In genomic region chr7:17989546-17989945, GRCh38 we compare ENCODE assay signal across 17 cellular contexts. TPM values are rescaled to one million over a fixed set of nuclear protein-coding genes. Genes with fewer than 3 reads are reported as not detected.
DNase-seq lines count a peak whose midpoint lies in the region; ATAC-seq, FAIRE-seq and TF ChIP-seq lines count a peak whose summit lies in the region.
"Had no signal": no experiment of that assay in that cellular context is flagged by ENCODE, and none has a peak within 500 bp of the region (broad histone marks: within the 10 kb centered on the region; RNA-seq: fewer than 3 reads in every experiment).

No MANE protein-coding gene starts in this region.

- H3K36me3 Mint-ChIP-seq in GM23338 (ENCODE audit: low read depth): no peaks in the 10 kb centered on the region
- no peaks in the 10 kb centered on the region for H3K36me3 Mint-ChIP-seq in activated T-helper 2 cell treated with anti-CD3 and anti-CD28 coated beads, Interferon-gamma antibody, Interleukin-2, Interleukin-4, amounts not matched to agents 10 μg/mL and 5 μg/mL and 100 μg/mL, durations not matched to agents 14 hours and 24 hours and 36 hours (ENCODE audit: low read depth)
- H3K36me3 Mint-ChIP-seq: WTC11 had no signal

- CTCF ChIA-PET in PC-3 (lab: Charles Lee) (no interaction called here), endothelial cell of umbilical vein (lab: Charles Lee) (interaction anchor here (0.9 to 1.0 kb wide), 3 partner anchors 8 to 30 kb away, joined by 3 to 5 read pairs (median 3); no protein-coding TSS in a partner anchor)

- H3K9me3 Mint-ChIP-seq in GM23338: no peaks in the 10 kb centered on the region
- no peaks in the 10 kb centered on the region for H3K9me3 Mint-ChIP-seq in activated T-helper 2 cell treated with anti-CD3 and anti-CD28 coated beads, Interferon-gamma antibody, Interleukin-2, Interleukin-4, amounts not matched to agents 10 μg/mL and 5 μg/mL and 100 μg/mL, durations not matched to agents 14 hours and 24 hours and 36 hours
- H3K9me3 Mint-ChIP-seq: activated CD8-positive, alpha-beta T cell treated with anti-CD3 and anti-CD28 coated beads for 36 hours; central memory CD8-positive, alpha-beta T cell; WTC11 had no signal

- H3K27me3 Mint-ChIP-seq in GM23338 (ENCODE audit: insufficient read depth, low read depth, poor library complexity): peaks cover 5% of the 10 kb centered on the region
- H3K27me3 Mint-ChIP-seq in activated T-helper 2 cell treated with anti-CD3 and anti-CD28 coated beads, Interferon-gamma antibody, Interleukin-2, Interleukin-4, amounts not matched to agents 10 μg/mL and 5 μg/mL and 100 μg/mL, durations not matched to agents 14 hours and 24 hours and 36 hours (ENCODE audit: low read depth): peaks cover 3% of the 10 kb centered on the region
- H3K27me3 Mint-ChIP-seq: activated CD8-positive, alpha-beta T cell treated with anti-CD3 and anti-CD28 coated beads for 36 hours; central memory CD8-positive, alpha-beta T cell had no signal

- no peak overlapping the region for H3K27ac Mint-ChIP-seq in GM23338
- no peak overlapping the region for H3K27ac Mint-ChIP-seq in activated T-helper 2 cell treated with anti-CD3 and anti-CD28 coated beads, Interferon-gamma antibody, Interleukin-2, Interleukin-4, amounts not matched to agents 10 μg/mL and 5 μg/mL and 100 μg/mL, durations not matched to agents 14 hours and 24 hours and 36 hours
- H3K27ac Mint-ChIP-seq: activated CD8-positive, alpha-beta T cell treated with anti-CD3 and anti-CD28 coated beads for 36 hours; WTC11 had no signal

- intact Hi-C loops in PC-3 (cut with micrococcal nuclease): no loop called here
- intact Hi-C loops in endothelial cell of umbilical vein (cut with micrococcal nuclease): no loop called here
- intact Hi-C loops in activated T-helper 2 cell treated with anti-CD3 and anti-CD28 coated beads, Interferon-gamma antibody, Interleukin-2, Interleukin-4, amounts not matched to agents 10 μg/mL and 5 μg/mL and 100 μg/mL, durations not matched to agents 14 hours and 24 hours and 36 hours (cut with micrococcal nuclease): no loop called here

- POLR2A ChIA-PET in PC-3 (lab: Charles Lee; ENCODE audit: unreplicated experiment) (no interaction called here), endothelial cell of umbilical vein (lab: Charles Lee) (interaction anchor here (0.6 kb wide), 1 partner anchor 104 kb away, joined by 5 read pairs; no protein-coding TSS in a partner anchor)

- FAIRE-seq in endothelial cell of umbilical vein (lab: Jason Lieb, UNC) (peak; percentile 74), RCC 7860 (lab: Jason Lieb, UNC) (no peak)
- FAIRE-seq: frontal cortex had no signal

- H4K20me1 ChIP-seq in GM23338 (replicated peaks; ENCODE audit: insufficient read depth) (no peaks in the 10 kb centered on the region), PC-3 (ENCODE audit: low read length) (no peaks in the 10 kb centered on the region), endothelial cell of umbilical vein (replicated peaks; ENCODE audit: control insufficient read depth, extremely low read depth, insufficient read depth, low read length) (no peaks in the 10 kb centered on the region)

- H3K9me3 ChIP-seq in PC-3 (ENCODE audit: low read length) (no peaks in the 10 kb centered on the region), endothelial cell of umbilical vein (replicated peaks; ENCODE audit: control insufficient read depth, insufficient read depth, low read length) (no peaks in the 10 kb centered on the region)
- H3K9me3 ChIP-seq: testis had no signal

- H3K4me3 Mint-ChIP-seq in GM23338: no peak overlapping the region
- H3K4me3 Mint-ChIP-seq in activated T-helper 2 cell treated with anti-CD3 and anti-CD28 coated beads, Interferon-gamma antibody, Interleukin-2, Interleukin-4, amounts not matched to agents 10 μg/mL and 5 μg/mL and 100 μg/mL, durations not matched to agents 14 hours and 24 hours and 36 hours (ENCODE audit: low read depth): no peak overlapping the region
- H3K4me3 Mint-ChIP-seq: activated CD8-positive, alpha-beta T cell treated with anti-CD3 and anti-CD28 coated beads for 36 hours; central memory CD8-positive, alpha-beta T cell; WTC11 had no signal

- ATAC-seq in GM23338 (no peak), PC-3 (no peak)
- ATAC-seq: activated CD8-positive, alpha-beta T cell treated with anti-CD3 and anti-CD28 coated beads for 36 hours; WTC11 had no signal

- H3K9ac ChIP-seq in PC-3 (ENCODE audit: low read length) (no peak overlapping the region), endothelial cell of umbilical vein (replicated peaks; ENCODE audit: extremely low read depth, insufficient read depth, low read length) (no peak overlapping the region)

- dilution Hi-C loops in endothelial cell of umbilical vein (cut with MboI; ENCODE audit: extremely low pct_ligation_motif_present, low sequenced_read_pairs): no loop called here

- H3K4me3 ChIP-seq in GM23338 (no peak overlapping the region), PC-3 (ENCODE audit: low read length) (no peak overlapping the region), endothelial cell of umbilical vein (replicated peaks in 1 of 3; ENCODE audit: insufficient read depth in 1 of 3, low read depth in 1 of 3, low read length in 3 of 3) (no peak overlapping the region)
- H3K4me3 ChIP-seq: testis had no signal

- H3K27ac ChIP-seq in GM23338 (ENCODE audit: low read depth): no peak overlapping the region
- H3K27ac ChIP-seq in PC-3 (ENCODE audit: low read length): no peak overlapping the region
- H3K27ac ChIP-seq in endothelial cell of umbilical vein (ENCODE audit: insufficient read depth, low read depth, low read length): no peak overlapping the region
- H3K27ac ChIP-seq: testis had no signal

- H3K79me2 ChIP-seq in GM23338 (replicated peaks; ENCODE audit: insufficient read depth) (no peaks in the 10 kb centered on the region), PC-3 (ENCODE audit: low read length) (no peaks in the 10 kb centered on the region), endothelial cell of umbilical vein (ENCODE audit: control insufficient read depth, insufficient read depth, low read length) (no peaks in the 10 kb centered on the region)

- H3F3A ChIP-seq in GM23338 (replicated peaks; ENCODE audit: low read depth): no peaks in the 10 kb centered on the region
- H3F3A ChIP-seq in PC-3 (ENCODE audit: low read length, unreplicated experiment): no peaks in the 10 kb centered on the region

- H3K36me3 ChIP-seq in GM23338 (ENCODE audit: insufficient read depth): no peaks in the 10 kb centered on the region
- H3K36me3 ChIP-seq in PC-3 (ENCODE audit: low read depth, low read length): no peaks in the 10 kb centered on the region
- no peaks in the 10 kb centered on the region for H3K36me3 ChIP-seq in endothelial cell of umbilical vein (ENCODE audit: control insufficient read depth in 2 of 2, extremely low read depth in 1 of 2, insufficient read depth in 2 of 2, low read length in 2 of 2)

- H3K4me1 Mint-ChIP-seq in GM23338: peaks cover 10% of the 10 kb centered on the region; the same call in 2 of the 3 replicates
- H3K4me1 Mint-ChIP-seq in activated T-helper 2 cell treated with anti-CD3 and anti-CD28 coated beads, Interferon-gamma antibody, Interleukin-2, Interleukin-4, amounts not matched to agents 10 μg/mL and 5 μg/mL and 100 μg/mL, durations not matched to agents 14 hours and 24 hours and 36 hours (ENCODE audit: low read depth): no peaks in the 10 kb centered on the region

- H2AFZ ChIP-seq in GM23338: 0 out of 2 replicates have a peak overlapping the region, but pooled peaks have one; percentile 8
- no peak overlapping the region for H2AFZ ChIP-seq in PC-3 (ENCODE audit: low read length)
- peak overlapping the region; percentile 0 for H2AFZ ChIP-seq in endothelial cell of umbilical vein (ENCODE audit: low read depth, low read length)

- H3K4me1 ChIP-seq in GM23338 (ENCODE audit: insufficient read depth): no peaks in the 10 kb centered on the region; the same call in 1 of the 2 replicates
- peaks cover 13% of the 10 kb centered on the region for H3K4me1 ChIP-seq in PC-3 (ENCODE audit: insufficient read depth, low read length)
- no peaks in the 10 kb centered on the region for H3K4me1 ChIP-seq in endothelial cell of umbilical vein (ENCODE audit: control insufficient read depth, extremely low read depth, insufficient read depth, low read length)
- H3K4me1 ChIP-seq: testis had no signal

- TF ChIP-seq CTCF in GM23338 (conservative IDR thresholded peaks at IDR 0.05; ENCODE audit: low read depth in 2 of 2) (no peak), PC-3 (conservative IDR thresholded peaks at IDR 0.05; ENCODE audit: low read depth, low read length) (no peak), endothelial cell of umbilical vein (IDR thresholded peaks at IDR 0.05; ENCODE audit: extremely low read depth in 1 of 2, insufficient read depth in 1 of 2, low read depth in 1 of 2, low read length in 2 of 2) (no peak)

- H3K9me2 ChIP-seq in GM23338 (ENCODE audit: insufficient read depth): no peaks in the 10 kb centered on the region
- H3K9me2 ChIP-seq in PC-3 (replicated peaks; ENCODE audit: low read length): no peaks in the 10 kb centered on the region

- no peaks in the 10 kb centered on the region for H3K9me1 ChIP-seq in endothelial cell of umbilical vein (replicated peaks; ENCODE audit: control insufficient read depth, extremely low read depth, insufficient read depth, low read length)

- no peak for TF ChIP-seq POLR2A in endothelial cell of umbilical vein (IDR thresholded peaks at IDR 0.05; ENCODE audit: low read depth, low read length)

- no peaks in the 10 kb centered on the region for H3K27me3 ChIP-seq in GM23338 (ENCODE audit: insufficient read depth)
- no peaks in the 10 kb centered on the region for H3K27me3 ChIP-seq in PC-3 (ENCODE audit: low read length)
- H3K27me3 ChIP-seq in endothelial cell of umbilical vein (ENCODE audit: control insufficient read depth in 2 of 2, insufficient read depth in 2 of 2, low read length in 2 of 2): no peaks in the 10 kb centered on the region
- H3K27me3 ChIP-seq: testis had no signal

- H3K4me2 ChIP-seq in GM23338: no peak overlapping the region
- no peak overlapping the region for H3K4me2 ChIP-seq in PC-3 (ENCODE audit: low read length)
- no peak overlapping the region for H3K4me2 ChIP-seq in endothelial cell of umbilical vein (ENCODE audit: insufficient read depth, low read length)

- DNase-seq in GM23338 (ENCODE audit: low spot score) (no peak), PC-3 (peak; percentile 23), endothelial cell of umbilical vein (ENCODE audit: low read depth, low spot score) (peak; percentile 51), renal cortical epithelial cell (ENCODE audit: low read depth) (peak; percentile 43), NCI-H69 (lab: John Stamatoyannopoulos, UW) (no peak), RCC 7860 (ENCODE audit: low spot score) (no peak), pons (ENCODE audit: low spot score) (no peak)
- no peak for DNase-seq in activated T-helper 2 cell treated with anti-CD3 and anti-CD28 coated beads, Interferon-gamma antibody, Interleukin-2, Interleukin-4, amounts not matched to agents 10 μg/mL and 5 μg/mL and 100 μg/mL, durations not matched to agents 14 hours and 24 hours and 36 hours (ENCODE audit: low spot score)
- DNase-seq: activated CD8-positive, alpha-beta T cell treated with anti-CD3 and anti-CD28 coated beads for 36 hours; NCI-H345; testis had no signal

- BruUV-seq in PC-3 (replicated peaks; lab: Mats Ljungman, UMichigan): no TSS peak
- no TSS peak for BruUV-seq in endothelial cell of umbilical vein (replicated peaks; lab: Mats Ljungman, UMichigan)

RNA-seq across cellular contexts. Expression of gene PRPS1L1, which starts 38.1 kb away (rescaled TPM):
- not detected in 2 replicates for total RNA-seq in GM23338 (2014; rRNA removed; shearing (Covaris generic))
- not detected in 2 replicates for polyA plus RNA-seq in GM23338 (2016; fragmentation: Nextera tagmentation; extraction: Ambion mirVana)
- not detected in 2 replicates for total RNA-seq in PC-3 (2014; rRNA removed)
- total RNA-seq in endothelial cell of umbilical vein: not detected in 2 replicates
- polyA plus RNA-seq in endothelial cell of umbilical vein: not detected in 2 replicates
- not detected in 2 replicates for polyA plus RNA-seq in endothelial cell of umbilical vein (2011; cell fraction: cytosol; rRNA removed)
- not detected in 2 replicates for polyA plus RNA-seq in endothelial cell of umbilical vein (2011; cell fraction: nucleus; rRNA removed)
- not detected in 2 replicates for polyA plus RNA-seq in endothelial cell of umbilical vein (2012)
- not detected in 2 replicates for polyA minus RNA-seq in endothelial cell of umbilical vein
- polyA minus RNA-seq in endothelial cell of umbilical vein (2011; cell fraction: cytosol; rRNA and poly(A)+ RNA removed): not detected
- polyA minus RNA-seq in endothelial cell of umbilical vein (2011; cell fraction: nucleus; rRNA and poly(A)+ RNA removed): not detected in 2 replicates
- not detected in 2 replicates for total RNA-seq in renal cortical epithelial cell
- total RNA-seq in activated T-helper 2 cell treated with anti-CD3 and anti-CD28 coated beads, Interferon-gamma antibody, Interleukin-2, Interleukin-4, amounts not matched to agents 10 μg/mL and 5 μg/mL and 100 μg/mL, durations not matched to agents 14 hours and 24 hours and 36 hours: not detected in 2 replicates
- total RNA-seq: activated CD8-positive, alpha-beta T cell treated with anti-CD3 and anti-CD28 coated beads for 36 hours; frontal cortex; posterior vena cava; T-helper 1 cell treated with Interleukin-12 subunit alpha and Interleukin-12 subunit beta and Interleukin-4 antibody, amounts not matched to agents 30 ng/mL and 1 ng/mL, for 36 hours; WTC11 had no signal
- polyA plus RNA-seq: BJ had no signal

RNA-seq across cellular contexts. Expression of gene SNX13, which starts 49.3 kb away (rescaled TPM):
- 26.4 and 42.7 TPM in 2 replicates for total RNA-seq in GM23338 (2014; rRNA removed; shearing (Covaris generic))
- polyA plus RNA-seq in GM23338 (2016; fragmentation: Nextera tagmentation; extraction: Ambion mirVana) (6.9 and 7.5 TPM in 2 replicates), endothelial cell of umbilical vein (4.5 and 6.1 TPM in 2 replicates)
- total RNA-seq in PC-3 (2014; rRNA removed) (26.1 and 33.9 TPM in 2 replicates), endothelial cell of umbilical vein (28.5 and 32.2 TPM in 2 replicates), renal cortical epithelial cell (29.7 and 56.0 TPM in 2 replicates)
- 6.7 and 7.0 TPM in 2 replicates for polyA plus RNA-seq in endothelial cell of umbilical vein (2011; cell fraction: cytosol; rRNA removed)
- polyA plus RNA-seq in endothelial cell of umbilical vein (2011; cell fraction: nucleus; rRNA removed): 21.8 and 25.3 TPM in 2 replicates
- polyA plus RNA-seq in endothelial cell of umbilical vein (2012): 11.9 and 16.7 TPM in 2 replicates
- polyA minus RNA-seq in endothelial cell of umbilical vein: 20.8 and 25.1 TPM in 2 replicates
- 10.2 TPM for polyA minus RNA-seq in endothelial cell of umbilical vein (2011; cell fraction: cytosol; rRNA and poly(A)+ RNA removed)
- polyA minus RNA-seq in endothelial cell of umbilical vein (2011; cell fraction: nucleus; rRNA and poly(A)+ RNA removed): 68.3 and 95.8 TPM in 2 replicates
- total RNA-seq in activated T-helper 2 cell treated with anti-CD3 and anti-CD28 coated beads, Interferon-gamma antibody, Interleukin-2, Interleukin-4, amounts not matched to agents 10 μg/mL and 5 μg/mL and 100 μg/mL, durations not matched to agents 14 hours and 24 hours and 36 hours: 21.2 and 21.9 TPM in 2 replicates

Comparison
In these comparisons a context has a peak if more than half of its experiments do, and no peak if none do; other contexts are left out.
1. DNase-seq: peak in PC-3 (single experiment), endothelial cell of umbilical vein (single experiment) and renal cortical epithelial cell (single experiment); none in GM23338 (single experiment), activated T-helper 2 cell treated with anti-CD3 and anti-CD28 coated beads, Interferon-gamma antibody, Interleukin-2, Interleukin-4, amounts not matched to agents 10 μg/mL and 5 μg/mL and 100 μg/mL, durations not matched to agents 14 hours and 24 hours and 36 hours (single experiment), NCI-H69 (single experiment), RCC 7860 (single experiment) and pons (single experiment).